In genomic region chr15:74955796-74956647, GRCh38 we compare ENCODE assay signal across 8 cellular contexts. TPM values are rescaled to one million over a fixed set of nuclear protein-coding genes. Genes with fewer than 3 reads are reported as not detected.
DNase-seq lines count a peak whose midpoint lies in the region; ATAC-seq and TF ChIP-seq lines count a peak whose summit lies in the region.

No MANE protein-coding gene starts in this region.

- DNase-seq in DMS79 treated with DMSO at 0.1 percent for 48 hours (lab: John Stamatoyannopoulos, UW) (peak; percentile 13), NCI-H1092 (lab: John Stamatoyannopoulos, UW) (peak; percentile 29), endothelial cell (ENCODE audit: low spot score) (peak; percentile 73), NCI-H128 (lab: John Stamatoyannopoulos, UW; ENCODE audit: unreplicated experiment) (no peak)
- peak in 2 of 3 experiments; percentile 43 to 46 for DNase-seq in activated CD8-positive, alpha-beta memory T cell treated with anti-CD3 and anti-CD28 coated beads for 48 hours (ENCODE audit: low read depth in 2 of 3, low spot score in 2 of 3)
- DNase-seq in stimulated activated CD8-positive, alpha-beta memory T cell treated with anti-CD3 and anti-CD28 coated beads, Interleukin-4, amount 100 ng/mL, for 48 hours, result peak; percentile 80

- H3K4me3 Mint-ChIP-seq in endothelial cell (ENCODE audit: unreplicated experiment), result peak overlapping the region; percentile 88

- no peaks in the 10 kb centered on the region for H3K9me3 ChIP-seq in mononuclear cell (ENCODE audit: low read depth, low read length)

- H3K36me3 Mint-ChIP-seq in endothelial cell (ENCODE audit: low read depth, unreplicated experiment), result no peaks in the 10 kb centered on the region

- H3K4me1 Mint-ChIP-seq in endothelial cell (ENCODE audit: unreplicated experiment), result peaks cover 33% of the 10 kb centered on the region

- H3K27me3 ChIP-seq in mononuclear cell (ENCODE audit: insufficient read depth, low read length), result peaks cover 39% of the 10 kb centered on the region

- H3K4me1 ChIP-seq in mononuclear cell (ENCODE audit: insufficient read depth, low read length), result peaks cover 42% of the 10 kb centered on the region

- no peaks in the 10 kb centered on the region for H3K9me3 Mint-ChIP-seq in endothelial cell (ENCODE audit: unreplicated experiment)

- peak; percentile 31 for ATAC-seq in GM21786 (IDR thresholded peaks at IDR 0.05; ENCODE audit: unreplicated experiment)

- TF ChIP-seq CTCF in endothelial cell (IDR thresholded peaks at IDR 0.05; ENCODE audit: unreplicated experiment), result peak; percentile 48

- H3K27ac Mint-ChIP-seq in endothelial cell (ENCODE audit: unreplicated experiment), result peak overlapping the region; percentile 42

- peaks cover 12% of the 10 kb centered on the region for H3K27me3 Mint-ChIP-seq in endothelial cell (ENCODE audit: unreplicated experiment)

- peak overlapping the region; percentile 41 for H3K4me3 ChIP-seq in mononuclear cell (ENCODE audit: low read length)

RNA-seq across cellular contexts. Expression of gene RPP25, which starts 0.6 kb away (rescaled TPM):
- total RNA-seq in endothelial cell (ENCODE audit: unreplicated experiment) (24.0 TPM), mononuclear cell (0.31 TPM)

RNA-seq across cellular contexts. Expression of gene COX5A, which starts 18.1 kb away (rescaled TPM):
- total RNA-seq in endothelial cell (ENCODE audit: unreplicated experiment) (182 TPM), mononuclear cell (39.1 TPM)

RNA-seq across cellular contexts. Expression of gene SCAMP5, which starts 39.3 kb away (rescaled TPM):
- total RNA-seq in endothelial cell (ENCODE audit: unreplicated experiment) (132 TPM), mononuclear cell (2.2 TPM)

RNA-seq across cellular contexts. Expression of gene FAM219B, which starts 49.4 kb away (rescaled TPM):
- total RNA-seq in endothelial cell (ENCODE audit: unreplicated experiment) (70.0 TPM), mononuclear cell (11.4 TPM)

Comparison
In these comparisons a context has a peak if more than half of its experiments do, and no peak if none do; other contexts are left out.
1. RNA of gene RPP25, which starts 0.6 kb away (total RNA-seq): 24.0 TPM in endothelial cell (single experiment); 0.31 TPM in mononuclear cell (single experiment); every median in the first group is over 10 times any median in the second.
2. RNA of gene SCAMP5, which starts 39.3 kb away (total RNA-seq): 132 TPM in endothelial cell (single experiment); 2.2 TPM in mononuclear cell (single experiment); every median in the first group is over 10 times any median in the second.